ENCODE assay signal across 7 cellular contexts in the genomic region with DNA sequence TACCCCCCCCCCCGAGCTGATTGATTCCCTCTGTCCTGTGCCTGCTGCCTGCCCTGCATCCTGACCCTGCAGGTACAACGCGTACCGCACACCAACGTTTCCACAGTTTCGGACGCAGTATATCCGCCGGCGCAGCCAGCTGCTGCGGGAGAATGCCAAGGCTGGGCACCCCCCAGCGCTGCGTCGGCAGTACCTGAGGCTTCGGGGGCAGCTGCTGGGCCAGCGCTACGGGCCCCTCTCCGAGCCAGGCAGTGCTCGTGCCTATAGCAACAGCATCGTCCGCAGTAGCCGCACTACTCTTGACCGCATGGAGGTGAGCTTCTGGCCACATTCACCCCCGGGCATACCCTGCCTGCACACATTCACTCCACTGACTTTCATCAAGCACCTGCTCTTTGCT. TPM values are rescaled to one million over a fixed set of nuclear protein-coding genes. Genes with fewer than 3 reads are reported as not detected.
DNase-seq lines count a peak whose midpoint lies in the region; ATAC-seq and TF ChIP-seq lines count a peak whose summit lies in the region.

No MANE protein-coding gene starts in this region.

- H3K9me3 Mint-ChIP-seq in HFFc6 (no peaks in the 10 kb centered on the region), immature natural killer cell (no peaks in the 10 kb centered on the region)
- H3K9me3 Mint-ChIP-seq in activated T-helper 17 cell treated with anti-CD3 and anti-CD28 coated beads, Interleukin-2, amount 50 U/mL, for 72 hours: no peaks in the 10 kb centered on the region
- peaks cover 0 to 3% of the 10 kb centered on the region in 2 donors for H3K9me3 Mint-ChIP-seq in stimulated activated naive B cell treated with anti-CD40 and anti-IgM and Interleukin-4, amounts not matched to agents 10 μg/mL and 1 μg/mL and 100 μg/mL, for 72 hours

- DNase-seq in HFFc6 (no peak), immature natural killer cell (no peak), medulla oblongata (ENCODE audit: extremely low spot score) (no peak)
- no peak for DNase-seq in stimulated activated naive B cell treated with anti-CD40 and anti-IgM and Interleukin-4, amounts not matched to agents 10 μg/mL and 1 μg/mL and 100 μg/mL, for 72 hours

- no peaks in the 10 kb centered on the region for H3K36me3 Mint-ChIP-seq in HFFc6 (ENCODE audit: low read depth)
- H3K36me3 Mint-ChIP-seq in activated T-helper 17 cell treated with anti-CD3 and anti-CD28 coated beads, Interleukin-2, amount 50 U/mL, for 72 hours (ENCODE audit: low read depth): peaks cover 36% of the 10 kb centered on the region
- H3K36me3 Mint-ChIP-seq in immature natural killer cell: peaks cover 0 to 5% (median 0%) of the 10 kb centered on the region in 3 donors
- H3K36me3 Mint-ChIP-seq in stimulated activated naive B cell treated with anti-CD40 and anti-IgM and Interleukin-4, amounts not matched to agents 10 μg/mL and 1 μg/mL and 100 μg/mL, for 72 hours: peaks cover 12 to 23% of the 10 kb centered on the region in 2 donors

- no peak for TF ChIP-seq CTCF in HFFc6 (IDR thresholded peaks at IDR 0.05)

- no peak for ATAC-seq in activated T-helper 17 cell treated with anti-CD3 and anti-CD28 coated beads, Interleukin-2, amount 50 U/mL, for 72 hours (replicated peaks)
- no peak for ATAC-seq in stimulated activated naive B cell treated with anti-CD40 and anti-IgM and Interleukin-4, amounts not matched to agents 10 μg/mL and 1 μg/mL and 100 μg/mL, for 72 hours (replicated peaks)
- no peak for ATAC-seq in GM21529 (IDR thresholded peaks at IDR 0.05; ENCODE audit: unreplicated experiment)
- ATAC-seq in GM19397 (IDR thresholded peaks at IDR 0.05; ENCODE audit: unreplicated experiment): no peak

- H3K27ac Mint-ChIP-seq in HFFc6 (peak overlapping the region; percentile 100; the same call in 1 of the 2 replicates), immature natural killer cell (peak overlapping the region in 5 of 6 donors; percentile 23 to 100 (median 99))
- H3K27ac Mint-ChIP-seq in activated T-helper 17 cell treated with anti-CD3 and anti-CD28 coated beads, Interleukin-2, amount 50 U/mL, for 72 hours: peak overlapping the region; percentile 98
- peak overlapping the region; percentile 99 for H3K27ac Mint-ChIP-seq in stimulated activated naive B cell treated with anti-CD40 and anti-IgM and Interleukin-4, amounts not matched to agents 10 μg/mL and 1 μg/mL and 100 μg/mL, for 72 hours

- H3K4me1 Mint-ChIP-seq in HFFc6 (ENCODE audit: low read depth): peaks cover 5% of the 10 kb centered on the region; the same call in 1 of the 2 replicates
- peaks cover 4% of the 10 kb centered on the region for H3K4me1 Mint-ChIP-seq in activated T-helper 17 cell treated with anti-CD3 and anti-CD28 coated beads, Interleukin-2, amount 50 U/mL, for 72 hours
- peaks cover 14 to 20% of the 10 kb centered on the region in 2 donors for H3K4me1 Mint-ChIP-seq in immature natural killer cell
- peaks cover 7 to 11% of the 10 kb centered on the region in 2 donors for H3K4me1 Mint-ChIP-seq in stimulated activated naive B cell treated with anti-CD40 and anti-IgM and Interleukin-4, amounts not matched to agents 10 μg/mL and 1 μg/mL and 100 μg/mL, for 72 hours

- H3K4me3 Mint-ChIP-seq in HFFc6 (peak overlapping the region; percentile 99), immature natural killer cell (peak overlapping the region; percentile 93 to 99 (median 98))
- peak overlapping the region; percentile 93 for H3K4me3 Mint-ChIP-seq in activated T-helper 17 cell treated with anti-CD3 and anti-CD28 coated beads, Interleukin-2, amount 50 U/mL, for 72 hours
- H3K4me3 Mint-ChIP-seq in stimulated activated naive B cell treated with anti-CD40 and anti-IgM and Interleukin-4, amounts not matched to agents 10 μg/mL and 1 μg/mL and 100 μg/mL, for 72 hours: peak overlapping the region; percentile 98 to 99

- H3K27me3 Mint-ChIP-seq in HFFc6 (ENCODE audit: insufficient read depth) (no peaks in the 10 kb centered on the region; the same call in 1 of the 2 replicates), immature natural killer cell (ENCODE audit: low read depth in 3 of 3) (peaks cover 10 to 18% (median 14%) of the 10 kb centered on the region in 3 donors)
- H3K27me3 Mint-ChIP-seq in activated T-helper 17 cell treated with anti-CD3 and anti-CD28 coated beads, Interleukin-2, amount 50 U/mL, for 72 hours: no peaks in the 10 kb centered on the region
- H3K27me3 Mint-ChIP-seq in stimulated activated naive B cell treated with anti-CD40 and anti-IgM and Interleukin-4, amounts not matched to agents 10 μg/mL and 1 μg/mL and 100 μg/mL, for 72 hours: no peaks in the 10 kb centered on the region

RNA-seq across cellular contexts. Expression of a gene that starts 1.4 kb away (rescaled TPM):
- 10 to 100 TPM; 64.3 to 87.2 (median 71.8) TPM for total RNA-seq in HFFc6 (2021; fragmentation: NEBNext Ultra II Directional; extraction: Animal tissue kit (Norgen Biotek cat#: 25700))
- 10 to 100 TPM; 45.6 to 74.0 TPM for total RNA-seq in activated T-helper 17 cell treated with anti-CD3 and anti-CD28 coated beads, Interleukin-2, amount 50 U/mL, for 72 hours
- polyA plus RNA-seq in immature natural killer cell: 10 to 100 TPM; 67.1 to 78.1 (median 75.4) TPM

RNA-seq across cellular contexts. Expression of a gene that starts 24.4 kb away (rescaled TPM):
- 100 to 1,000 TPM; 151 to 471 (median 406) TPM for total RNA-seq in HFFc6 (2021; fragmentation: NEBNext Ultra II Directional; extraction: Animal tissue kit (Norgen Biotek cat#: 25700))
- 100 to 1,000 TPM; 176 to 335 TPM for total RNA-seq in activated T-helper 17 cell treated with anti-CD3 and anti-CD28 coated beads, Interleukin-2, amount 50 U/mL, for 72 hours
- 100 to 1,000 TPM; 251 to 286 (median 252) TPM for polyA plus RNA-seq in immature natural killer cell

RNA-seq across cellular contexts. Expression of a gene that starts 59.1 kb away (rescaled TPM):
- total RNA-seq in HFFc6 (2021; fragmentation: NEBNext Ultra II Directional; extraction: Animal tissue kit (Norgen Biotek cat#: 25700)): 10 to 100 TPM; 13.0 to 15.3 (median 13.8) TPM
- total RNA-seq in activated T-helper 17 cell treated with anti-CD3 and anti-CD28 coated beads, Interleukin-2, amount 50 U/mL, for 72 hours: 10 to 100 TPM; 19.4 to 25.4 TPM
- polyA plus RNA-seq in immature natural killer cell: 10 to 100 TPM; 20.0 to 34.9 (median 30.6) TPM
